Comparison of ENCODE assay signal across 32 cellular contexts in genomic region chr20:36215778-36216177, GRCh38.
"Had no signal": no experiment of that assay in that cellular context is flagged by ENCODE, and none has a peak within 500 bp of the region (broad histone marks: within the 10 kb centered on the region; RNA-seq: fewer than 3 reads in every experiment).

No MANE protein-coding gene starts in this region.

- H3K4me1 ChIP-seq: ascending aorta had no signal

- DNase-seq: activated CD4-positive, alpha-beta memory T cell treated with anti-CD3 and anti-CD28 coated beads, Interleukin-2, amount 10 ng/mL, durations not matched to agents 7 days and 5 days; activated CD4-positive, alpha-beta T cell treated with anti-CD3 and anti-CD28 coated beads for 1 hour; activated CD4-positive, alpha-beta T cell treated with anti-CD3 and anti-CD28 coated beads for 36 hours; activated CD4-positive, alpha-beta T cell treated with anti-CD3 and anti-CD28 coated beads for 48 hours; activated CD4-positive, alpha-beta T cell treated with anti-CD3 and anti-CD28 coated beads, Interleukin-2, amount 10 ng/mL, durations not matched to agents 7 days and 5 days; activated CD4-positive, alpha-beta T cell treated with anti-CD3 and anti-CD28 coated beads, Interleukin-2, amount 50 U/mL, for 48 hours; activated CD4-positive, CD25-positive, alpha-beta regulatory T cell; activated CD8-positive, alpha-beta memory T cell treated with anti-CD3 and anti-CD28 coated beads for 24 hours; activated CD8-positive, alpha-beta memory T cell treated with anti-CD3 and anti-CD28 coated beads, Interleukin-2, amount 10 ng/mL, durations not matched to agents 7 days and 5 days; activated CD8-positive, alpha-beta memory T cell treated with anti-CD3 and anti-CD28 coated beads, Interleukin-2, amount 50 U/mL, for 48 hours; activated CD8-positive, alpha-beta T cell treated with anti-CD3 and anti-CD28 coated beads, Interleukin-2, amount 10 ng/mL, durations not matched to agents 7 days and 5 days; activated effector memory CD4-positive, alpha-beta T cell treated with Interleukin-2 at 50 U/mL for 16 hours; activated gamma-delta T cell; activated naive CD4-positive, alpha-beta T cell treated with anti-CD3 and anti-CD28 coated beads, Interleukin-2, amount 50 U/mL, for 16 hours; activated naive CD4-positive, alpha-beta T cell treated with Interleukin-2 at 50 U/mL for 16 hours; activated naive CD8-positive, alpha-beta T cell treated with anti-CD3 and anti-CD28 coated beads, Interleukin-2, amount 10 ng/mL, durations not matched to agents 7 days and 5 days; activated naive CD8-positive, alpha-beta T cell treated with anti-CD3 and anti-CD28 coated beads, Interleukin-2, amount 50 U/mL, for 24 hours; activated T-cell treated with anti-CD3 and anti-CD28 coated beads, Interleukin-2, amount 50 U/mL, for 24 hours; activated T-cell treated with anti-CD3 and anti-CD28 coated beads, Interleukin-2, amount 50 U/mL, for 48 hours; amygdala; anterior cingulate cortex; caudate nucleus; cerebellar nuclear complex; T-helper 1 cell; T-helper 2 cell; T-helper 9 cell had no signal

- FAIRE-seq: bronchial epithelial cell, TTC549 had no signal

- H3K27ac ChIP-seq: ascending aorta, cardiac muscle cell, VCaP had no signal

- H3K9me3 ChIP-seq: ascending aorta had no signal

- H3K4me3 ChIP-seq: ascending aorta, cardiac muscle cell had no signal

- H3K27me3 ChIP-seq: ascending aorta, cardiac muscle cell had no signal

- ATAC-seq: activated CD4-positive, alpha-beta T cell treated with anti-CD3 and anti-CD28 coated beads for 36 hours; activated CD4-positive, CD25-positive, alpha-beta regulatory T cell treated with anti-CD3 and anti-CD28 coated beads, Interleukin-2, amount 50 U/mL, for 24 hours; activated CD8-positive, alpha-beta memory T cell treated with anti-CD3 and anti-CD28 coated beads, Interleukin-2, amount 10 ng/mL, durations not matched to agents 7 days and 5 days; activated CD8-positive, alpha-beta T cell treated with anti-CD3 and anti-CD28 coated beads, Interleukin-2, amount 10 ng/mL, durations not matched to agents 7 days and 5 days; activated naive CD8-positive, alpha-beta T cell treated with anti-CD3 and anti-CD28 coated beads, Interleukin-2, amount 50 U/mL, for 24 hours had no signal
